Comparison of ENCODE assay signal across 1 cellular context in genomic region chr5:75510836-75511434, GRCh38.
TF ChIP-seq lines count a peak whose summit lies in the region.

No MANE protein-coding gene starts in this region.

TF ChIP-seq in HepG2, 621 proteins besides CTCF, POLR2A, EP300 and RAD21 (continued from another document):
- TF ChIP-seq FOXP4 (CRISPR knock-in tag; IDR thresholded peaks at IDR 0.05) (0 out of 2 replicates have a peak, but pooled peaks have one; percentile 12), PHF20 (CRISPR knock-in tag; IDR thresholded peaks at IDR 0.05) (no peak), MLXIP (CRISPR knock-in tag; IDR thresholded peaks at IDR 0.05; ENCODE audit: borderline replicate concordance) (0 out of 2 replicates have a peak, but pooled peaks have one; percentile 48), ZBTB37 (CRISPR knock-in tag; IDR thresholded peaks at IDR 0.05) (no peak), RFX5 (IDR thresholded peaks at IDR 0.05; ENCODE audit: low read depth, low read length) (no peak), GZF1 (CRISPR knock-in tag; IDR thresholded peaks at IDR 0.05) (0 out of 2 replicates have a peak, but pooled peaks have one; percentile 45), THAP9 (CRISPR knock-in tag; IDR thresholded peaks at IDR 0.05; ENCODE audit: borderline replicate concordance) (0 out of 2 replicates have a peak, but pooled peaks have one; percentile 31), IRF1 (CRISPR knock-in tag; IDR thresholded peaks at IDR 0.05; ENCODE audit: low read depth) (no peak), DZIP1 (CRISPR knock-in tag; IDR thresholded peaks at IDR 0.05) (peak; percentile 49; the same call in 1 of the 2 replicates), ZNF44 (CRISPR knock-in tag; IDR thresholded peaks at IDR 0.05) (0 out of 2 replicates have a peak, but pooled peaks have one; percentile 53)
